11 cellular contexts compared by ENCODE assay signal in the genomic region with DNA sequence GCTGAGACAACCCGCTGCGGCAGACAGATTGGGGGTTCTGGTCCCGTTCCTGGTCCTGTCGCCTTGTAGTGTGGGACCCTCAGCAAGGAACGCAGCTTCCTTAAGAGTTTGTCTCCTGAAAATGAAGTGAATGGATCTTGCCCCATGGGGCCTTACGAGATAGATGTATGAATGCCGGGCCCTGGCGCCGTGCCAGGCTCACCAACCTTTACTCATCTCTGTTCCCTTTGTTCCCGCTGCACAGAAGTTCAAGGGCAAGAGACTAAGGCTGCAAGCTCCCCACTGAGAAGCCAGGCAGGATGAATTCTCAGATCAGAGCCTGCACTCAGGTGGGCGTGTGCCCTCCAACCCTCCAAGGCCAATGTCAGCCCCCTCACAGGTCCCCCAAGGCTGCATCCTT.
DNase-seq lines count a peak whose midpoint lies in the region; ATAC-seq and TF ChIP-seq lines count a peak whose summit lies in the region.
"Had no signal": no experiment of that assay in that cellular context is flagged by ENCODE, and none has a peak within 500 bp of the region (broad histone marks: within the 10 kb centered on the region; RNA-seq: fewer than 3 reads in every experiment).

No MANE protein-coding gene starts in this region.

- POLR2A ChIA-PET in activated CD8-positive, alpha-beta T cell treated with anti-CD3 and anti-CD28 coated beads, Interleukin-2, amount 10 ng/mL, durations not matched to agents 7 days and 5 days (lab: Charles Lee): no interaction called here

- H3K4me3 Mint-ChIP-seq in activated CD8-positive, alpha-beta T cell treated with anti-CD3 and anti-CD28 coated beads, Interleukin-2, amount 10 ng/mL, durations not matched to agents 7 days and 5 days: no peak overlapping the region
- H3K4me3 Mint-ChIP-seq: activated CD8-positive, alpha-beta memory T cell treated with anti-CD3 and anti-CD28 coated beads, Interleukin-2, amount 10 ng/mL, durations not matched to agents 7 days and 5 days; natural killer cell treated with Interleukin-12 subunit alpha and Interleukin-12 subunit beta and Interleukin-15 and Interleukin-18, amount 100 ng/mL, for 72 hours had no signal

- H3K4me1 Mint-ChIP-seq in activated CD8-positive, alpha-beta T cell treated with anti-CD3 and anti-CD28 coated beads, Interleukin-2, amount 10 ng/mL, durations not matched to agents 7 days and 5 days (ENCODE audit: low read depth): peaks cover 35% of the 10 kb centered on the region

- peaks cover 0 to 8% (median 0%) of the 10 kb centered on the region in 9 donors for H3K27me3 ChIP-seq in heart left ventricle

- intact Hi-C loops in left ventricle myocardium superior (cut with micrococcal nuclease) (no loop called here), heart left ventricle (cut with DNase I) (no loop called here)

- TF ChIP-seq CTCF in heart left ventricle (IDR thresholded peaks at IDR 0.05): no peak
- no peak for TF ChIP-seq CTCF in foreskin fibroblast (IDR thresholded peaks at IDR 0.05; ENCODE audit: low read depth, low read length)

- H3K27me3 Mint-ChIP-seq in activated CD8-positive, alpha-beta T cell treated with anti-CD3 and anti-CD28 coated beads, Interleukin-2, amount 10 ng/mL, durations not matched to agents 7 days and 5 days (ENCODE audit: low read depth): peaks cover 13% of the 10 kb centered on the region

- H3K36me3 ChIP-seq in heart left ventricle: no peaks in the 10 kb centered on the region

- no peaks in the 10 kb centered on the region for H3K9me3 Mint-ChIP-seq in activated CD8-positive, alpha-beta T cell treated with anti-CD3 and anti-CD28 coated beads, Interleukin-2, amount 10 ng/mL, durations not matched to agents 7 days and 5 days (ENCODE audit: insufficient read depth)
- H3K9me3 Mint-ChIP-seq: CD4-positive, CD25-positive, alpha-beta regulatory T cell; natural killer cell treated with Interleukin-12 subunit alpha and Interleukin-12 subunit beta and Interleukin-15 and Interleukin-18, amount 100 ng/mL, for 72 hours had no signal

- no peak overlapping the region for H3K4me3 ChIP-seq in heart left ventricle
- H3K4me3 ChIP-seq in foreskin fibroblast (ENCODE audit: low read depth in 1 of 2, low read length in 2 of 2): no peak overlapping the region

- TF ChIP-seq POLR2A in heart left ventricle (IDR thresholded peaks at IDR 0.05): no peak

- H3K9me3 ChIP-seq in heart left ventricle: no peaks in the 10 kb centered on the region

- H3K4me1 ChIP-seq in heart left ventricle: peaks cover 0 to 26% (median 8%) of the 10 kb centered on the region in 12 donors

- WGBS in heart left ventricle, 4 donors: 75 to 79% (median 77%) methylated on average over 11 of the region's 11 CpGs

- DNase-seq in left ventricle myocardium superior (peak; percentile 26), heart left ventricle (no peak), NCI-H187 (lab: John Stamatoyannopoulos, UW) (peak; percentile 33 to 42), GOT3 (lab: John Stamatoyannopoulos, UW) (no peak), foreskin fibroblast (no peak), HK-2 (ENCODE audit: unreplicated experiment) (no peak)
- no peak for DNase-seq in activated CD8-positive, alpha-beta T cell treated with anti-CD3 and anti-CD28 coated beads, Interleukin-2, amount 10 ng/mL, durations not matched to agents 7 days and 5 days
- DNase-seq: CD4-positive, CD25-positive, alpha-beta regulatory T cell; SHP77 treated with DMSO at 0.1 percent for 48 hours had no signal

- peak overlapping the region; percentile 63 for H3K27ac Mint-ChIP-seq in activated CD8-positive, alpha-beta T cell treated with anti-CD3 and anti-CD28 coated beads, Interleukin-2, amount 10 ng/mL, durations not matched to agents 7 days and 5 days
- H3K27ac Mint-ChIP-seq: natural killer cell treated with Interleukin-12 subunit alpha and Interleukin-12 subunit beta and Interleukin-15 and Interleukin-18, amount 100 ng/mL, for 72 hours had no signal

- CTCF ChIA-PET in activated CD8-positive, alpha-beta T cell treated with anti-CD3 and anti-CD28 coated beads, Interleukin-2, amount 10 ng/mL, durations not matched to agents 7 days and 5 days (lab: Charles Lee): no interaction called here

- ATAC-seq in left ventricle myocardium superior (no peak), heart left ventricle (no peak)
- no peak for ATAC-seq in activated CD8-positive, alpha-beta T cell treated with anti-CD3 and anti-CD28 coated beads, Interleukin-2, amount 10 ng/mL, durations not matched to agents 7 days and 5 days
- ATAC-seq: natural killer cell treated with Interleukin-12 subunit alpha and Interleukin-12 subunit beta and Interleukin-15 and Interleukin-18, amount 100 ng/mL, for 72 hours had no signal

- no peaks in the 10 kb centered on the region for H3K36me3 Mint-ChIP-seq in activated CD8-positive, alpha-beta T cell treated with anti-CD3 and anti-CD28 coated beads, Interleukin-2, amount 10 ng/mL, durations not matched to agents 7 days and 5 days (ENCODE audit: low read depth)
- H3K36me3 Mint-ChIP-seq: activated CD8-positive, alpha-beta memory T cell treated with anti-CD3 and anti-CD28 coated beads, Interleukin-2, amount 10 ng/mL, durations not matched to agents 7 days and 5 days; CD4-positive, CD25-positive, alpha-beta regulatory T cell; natural killer cell treated with Interleukin-12 subunit alpha and Interleukin-12 subunit beta and Interleukin-15 and Interleukin-18, amount 100 ng/mL, for 72 hours had no signal

- no peak overlapping the region for H3K27ac ChIP-seq in heart left ventricle

Comparison
In these comparisons a context has a peak if more than half of its experiments do, and no peak if none do; other contexts are left out.
1. DNase-seq: peak in left ventricle myocardium superior (single experiment) and NCI-H187 (2 of 2); none in heart left ventricle (0 of 5), activated CD8-positive, alpha-beta T cell treated with anti-CD3 and anti-CD28 coated beads, Interleukin-2, amount 10 ng/mL, durations not matched to agents 7 days and 5 days (single experiment), GOT3 (single experiment), foreskin fibroblast (0 of 2) and HK-2 (single experiment).